ENCODE assay signal across 22 cellular contexts in genomic region chr4:72899621-72900020, GRCh38.
"Had no signal": no experiment of that assay in that cellular context is flagged by ENCODE, and none has a peak within 500 bp of the region (broad histone marks: within the 10 kb centered on the region; RNA-seq: fewer than 3 reads in every experiment).

No MANE protein-coding gene starts in this region.

- H3K27ac ChIP-seq: KMS-11, SJSA1, SK-N-MC had no signal

- DNase-seq: IMR-90, Kasumi-1, MM.1S, NCI-H1092 treated with DMSO at 0.1 percent for 48 hours, NCI-H1436, NCI-H187, NCI-H2029, NCI-H2081 treated with DMSO at 0.1 percent for 48 hours, NCI-H2171, NCI-H446, NCI-H510A, NCI-H524 treated with DMSO at 0.1 percent for 48 hours, NCI-H69, NCI-H774, Right ventricle myocardium superior, RPMI8226, SIG-M5 had no signal

- H3K36me3 ChIP-seq: SJSA1 had no signal

- H3K4me1 ChIP-seq: SJSA1 had no signal

- FAIRE-seq: HepG2, RCC 7860 had no signal

- H3K27me3 ChIP-seq: SJSA1 had no signal

- H3K9me3 ChIP-seq: SJSA1 had no signal

- H3K4me3 ChIP-seq: SJSA1, SK-N-MC had no signal

- H3K9ac ChIP-seq: KMS-11 had no signal

- H3K4me2 ChIP-seq: KMS-11 had no signal
